Comparison of ENCODE assay signal across 8 cellular contexts in the genomic region with DNA sequence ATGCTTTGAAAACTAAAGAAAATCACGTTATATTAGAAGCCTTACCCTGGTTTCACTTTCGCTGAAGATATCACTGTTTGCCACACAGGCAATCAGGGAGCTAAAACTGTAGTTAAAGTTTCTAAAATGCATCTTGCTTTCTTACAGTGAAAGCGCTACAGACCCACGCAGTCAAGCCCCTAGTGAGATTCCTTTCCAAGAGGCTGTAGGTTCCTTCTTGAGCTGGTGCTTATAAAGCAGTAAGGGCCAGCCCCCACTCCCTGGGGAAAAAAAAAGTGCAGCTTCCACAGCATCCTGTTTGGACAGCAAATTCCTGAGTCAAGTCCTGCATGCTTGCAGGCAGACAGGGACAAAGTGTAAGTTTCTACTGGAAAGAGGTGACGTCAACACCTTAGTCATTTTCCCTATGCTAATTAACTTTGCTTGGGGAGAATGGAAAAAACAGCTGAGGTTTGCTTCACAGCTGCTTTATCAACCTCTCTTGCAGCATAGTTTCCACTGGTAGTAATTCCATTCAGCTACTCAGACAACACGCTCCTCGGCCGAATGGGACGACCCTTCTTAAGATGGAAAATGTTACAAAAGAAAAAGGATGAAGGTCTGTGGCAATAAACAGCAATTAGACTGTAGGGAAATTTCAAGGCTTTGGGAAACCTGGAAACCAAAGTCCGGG. TPM values are rescaled to one million over a fixed set of nuclear protein-coding genes. Genes with fewer than 3 reads are reported as not detected.
A peak's percentile ranks its signal among the peaks of the same experiment; 100 is the strongest.
DNase-seq lines count a peak whose midpoint lies in the region; ATAC-seq, FAIRE-seq and TF ChIP-seq lines count a peak whose summit lies in the region.

No MANE protein-coding gene starts in this region.

- H3K27ac ChIP-seq in tibial artery, result peak overlapping the region; percentile 78 to 82

- peaks cover 0 to 60% (median 39%) of the 10 kb centered on the region in 4 donors for H3K4me1 ChIP-seq in tibial artery

- peak; percentile 90 for ATAC-seq in activated T-helper 17 cell treated with anti-CD3 and anti-CD28 coated beads, Interleukin-2, amount 50 U/mL, for 72 hours (replicated peaks)
- ATAC-seq in GM21737 (IDR thresholded peaks at IDR 0.05; ENCODE audit: unreplicated experiment), result no peak

- intact Hi-C loops in tibial artery (cut with DNase I; ENCODE audit: low total_unique reads), result no loop called here

- H3K9me3 Mint-ChIP-seq in activated T-helper 17 cell treated with anti-CD3 and anti-CD28 coated beads, Interleukin-2, amount 50 U/mL, for 72 hours, result peaks cover 3% of the 10 kb centered on the region
- no peaks in the 10 kb centered on the region for H3K9me3 Mint-ChIP-seq in neural crest cell

- H3K36me3 ChIP-seq in tibial artery, result peaks cover 0 to 15% (median 12%) of the 10 kb centered on the region in 3 donors

- no peak for TF ChIP-seq CTCF in neural crest cell (conservative IDR thresholded peaks at IDR 0.05)
- no peak for TF ChIP-seq CTCF in tibial artery (IDR thresholded peaks at IDR 0.05)

- no peaks in the 10 kb centered on the region for H3K36me3 Mint-ChIP-seq in activated T-helper 17 cell treated with anti-CD3 and anti-CD28 coated beads, Interleukin-2, amount 50 U/mL, for 72 hours (ENCODE audit: low read depth)
- no peaks in the 10 kb centered on the region for H3K36me3 Mint-ChIP-seq in neural crest cell (ENCODE audit: low read depth)

- TF ChIP-seq POLR2A in GM12891 (IDR thresholded peaks at IDR 0.05; ENCODE audit: low read depth, low read length), result no peak

- peak overlapping the region; percentile 92 for H3K27ac Mint-ChIP-seq in activated T-helper 17 cell treated with anti-CD3 and anti-CD28 coated beads, Interleukin-2, amount 50 U/mL, for 72 hours
- peak overlapping the region; percentile 81 for H3K27ac Mint-ChIP-seq in neural crest cell (ENCODE audit: unreplicated experiment)

- no peaks in the 10 kb centered on the region for H3K27me3 ChIP-seq in tibial artery

- FAIRE-seq in GM12891 (lab: Jason Lieb, UNC), result peak; percentile 70

- no peaks in the 10 kb centered on the region for H3K27me3 Mint-ChIP-seq in activated T-helper 17 cell treated with anti-CD3 and anti-CD28 coated beads, Interleukin-2, amount 50 U/mL, for 72 hours
- H3K27me3 Mint-ChIP-seq in neural crest cell (ENCODE audit: low read depth), result peaks cover 15% of the 10 kb centered on the region

- peaks cover 10% of the 10 kb centered on the region for H3K4me1 Mint-ChIP-seq in activated T-helper 17 cell treated with anti-CD3 and anti-CD28 coated beads, Interleukin-2, amount 50 U/mL, for 72 hours
- H3K4me1 Mint-ChIP-seq in neural crest cell, result peaks cover 49% of the 10 kb centered on the region

- H3K4me3 ChIP-seq in tibial artery, result peak overlapping the region; percentile 48 to 57

- peak overlapping the region; percentile 74 for H3K4me3 Mint-ChIP-seq in activated T-helper 17 cell treated with anti-CD3 and anti-CD28 coated beads, Interleukin-2, amount 50 U/mL, for 72 hours
- peak overlapping the region; percentile 75 for H3K4me3 Mint-ChIP-seq in neural crest cell

- DNase-seq in GM12891 (ENCODE audit: insufficient read length, low spot score), result no peak
- peak; percentile 100 for DNase-seq in LHCN-M2 (ENCODE audit: low read depth)
- DNase-seq in fibroblast of the conjunctiva (ENCODE audit: low read depth), result peak; percentile 99
- peak; percentile 18 for DNase-seq in neural crest cell (ENCODE audit: low read depth, low spot score)
- peak; percentile 81 to 83 for DNase-seq in tibial artery
- no peak for DNase-seq in NCI-H1694 (lab: John Stamatoyannopoulos, UW)

- H3K9me3 ChIP-seq in tibial artery, result no peaks in the 10 kb centered on the region

TF ChIP-seq in GM12891, 5 proteins besides CTCF, POLR2A, EP300 and RAD21:
- TF ChIP-seq SPI1 (IDR thresholded peaks at IDR 0.05; ENCODE audit: low read depth, low read length), result no peak
- no peak for TF ChIP-seq PAX5 (IDR thresholded peaks at IDR 0.05; ENCODE audit: insufficient read depth, low read length, severe bottlenecking)

RNA-seq across cellular contexts. Expression of a gene that starts 14.7 kb away (rescaled TPM):
- polyA plus RNA-seq in GM12891 (2012; ENCODE audit: low read depth, missing spikeins), result not detected
- not detected in 2 replicates for total RNA-seq in LHCN-M2 (2014; rRNA removed)
- 0.11 TPM for polyA plus RNA-seq in LHCN-M2 (2012)
- under 1 TPM in 1 of 2 donors, not detected in 1; 0.15 TPM for total RNA-seq in activated T-helper 17 cell treated with anti-CD3 and anti-CD28 coated beads, Interleukin-2, amount 50 U/mL, for 72 hours
- 0.48 and 0.68 TPM in 2 replicates for total RNA-seq in neural crest cell

Comparison
In these comparisons a context has a peak if more than half of its experiments do, and no peak if none do; other contexts are left out.
1. DNase-seq: peak in LHCN-M2 (single experiment), fibroblast of the conjunctiva (single experiment), neural crest cell (single experiment) and tibial artery (2 of 2); none in GM12891 (single experiment) and NCI-H1694 (single experiment).